Comparison of ENCODE assay signal across 16 cellular contexts in the genomic region with DNA sequence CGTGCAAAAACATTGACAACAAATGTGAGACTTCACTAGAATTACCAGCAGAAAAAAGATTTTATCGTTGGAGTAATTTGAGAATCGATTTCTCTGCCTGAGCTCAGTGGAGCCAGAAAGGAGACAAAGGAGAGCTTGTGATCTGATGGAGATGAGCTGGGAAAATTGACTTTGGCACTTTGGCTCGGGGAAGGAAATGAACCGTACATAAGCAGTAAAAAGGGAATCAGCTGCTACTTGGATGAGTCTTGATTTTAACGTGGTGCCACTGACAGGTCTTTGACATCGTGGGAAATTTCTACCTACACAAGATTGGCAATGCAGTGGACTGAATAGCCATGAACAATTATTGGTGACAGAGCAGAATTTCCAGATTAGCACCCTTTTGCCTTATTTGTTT.
DNase-seq lines count a peak whose midpoint lies in the region; TF ChIP-seq lines count a peak whose summit lies in the region.
"Had no signal": no experiment of that assay in that cellular context is flagged by ENCODE, and none has a peak within 500 bp of the region (broad histone marks: within the 10 kb centered on the region; RNA-seq: fewer than 3 reads in every experiment).

No MANE protein-coding gene starts in this region.

- H3K36me3 Mint-ChIP-seq in endothelial cell (ENCODE audit: low read depth, unreplicated experiment): no peaks in the 10 kb centered on the region
- H3K36me3 Mint-ChIP-seq: CD4-positive, CD25-positive, alpha-beta regulatory T cell had no signal

- H3K9ac ChIP-seq in Karpas-422 (ENCODE audit: low read length): no peak overlapping the region
- H3K9ac ChIP-seq: SK-N-SH had no signal

- no peak overlapping the region for H3K4me3 Mint-ChIP-seq in endothelial cell (ENCODE audit: unreplicated experiment)
- H3K4me3 Mint-ChIP-seq: CD4-positive, CD25-positive, alpha-beta regulatory T cell had no signal

- no peaks in the 10 kb centered on the region for H3K9me3 ChIP-seq in Karpas-422 (ENCODE audit: low read length)
- H3K9me3 ChIP-seq: SK-N-SH had no signal

- no peaks in the 10 kb centered on the region for H3K4me1 ChIP-seq in Karpas-422 (ENCODE audit: low read length)

- no peaks in the 10 kb centered on the region for H3K9me3 Mint-ChIP-seq in endothelial cell (ENCODE audit: unreplicated experiment)

- no peak for TF ChIP-seq CTCF in endothelial cell (IDR thresholded peaks at IDR 0.05; ENCODE audit: unreplicated experiment)
- no peak for TF ChIP-seq CTCF in GM10266 (IDR thresholded peaks at IDR 0.05; ENCODE audit: control insufficient read depth, insufficient read depth, low read depth, missing control alignments)

- no peaks in the 10 kb centered on the region for H4K20me1 ChIP-seq in Karpas-422 (ENCODE audit: insufficient read depth, low read depth, low read length)

- H3K9me2 ChIP-seq in Karpas-422 (replicated peaks; ENCODE audit: insufficient read depth, low read length): no peaks in the 10 kb centered on the region
- H3K9me2 ChIP-seq: SK-N-SH had no signal

- H3K36me3 ChIP-seq in Karpas-422 (ENCODE audit: insufficient read depth, low read length): no peaks in the 10 kb centered on the region

- H2AFZ ChIP-seq in Karpas-422 (ENCODE audit: low read length): no peak overlapping the region

- no peak overlapping the region for H3K27ac ChIP-seq in Karpas-422 (ENCODE audit: low read length)

- H3K4me3 ChIP-seq in Karpas-422 (ENCODE audit: low read length): no peak overlapping the region

- no peaks in the 10 kb centered on the region for H3K27me3 ChIP-seq in Karpas-422 (ENCODE audit: low read length)

- no peak overlapping the region for H3K4me2 ChIP-seq in Karpas-422 (ENCODE audit: low read depth, low read length, poor library complexity, severe bottlenecking)
- H3K4me2 ChIP-seq: SK-N-SH had no signal

- peaks cover 28% of the 10 kb centered on the region for H3K4me1 Mint-ChIP-seq in endothelial cell (ENCODE audit: unreplicated experiment)
- H3K4me1 Mint-ChIP-seq: CD4-positive, CD25-positive, alpha-beta regulatory T cell had no signal

- H3K27ac Mint-ChIP-seq in endothelial cell (ENCODE audit: unreplicated experiment): peak overlapping the region; percentile 77
- H3K27ac Mint-ChIP-seq: CD4-positive, CD25-positive, alpha-beta regulatory T cell had no signal

- no peaks in the 10 kb centered on the region for H3K79me2 ChIP-seq in Karpas-422 (ENCODE audit: low read length)

- DNase-seq in NCI-H187 (lab: John Stamatoyannopoulos, UW) (peak; percentile 11 to 36), NCI-H446 (lab: John Stamatoyannopoulos, UW) (peak; percentile 61 to 73), endothelial cell (ENCODE audit: low spot score) (no peak), pons (ENCODE audit: low spot score) (peak; percentile 30), GM10266 (ENCODE audit: extremely low spot score) (no peak), cerebellar cortex (ENCODE audit: low spot score) (no peak), Karpas-422 (no peak)
- DNase-seq: ACHN; AML-193; CD4-positive, CD25-positive, alpha-beta regulatory T cell; NCI-H1417 treated with DMSO at 0.1 percent for 48 hours; NCI-H2029 treated with DMSO at 0.1 percent for 48 hours; NCI-H226; NCI-H82; SK-N-SH; T-helper 1 cell had no signal

- peaks cover 4% of the 10 kb centered on the region for H3K27me3 Mint-ChIP-seq in endothelial cell (ENCODE audit: unreplicated experiment)
- H3K27me3 Mint-ChIP-seq: CD4-positive, CD25-positive, alpha-beta regulatory T cell had no signal

Comparison
In these comparisons a context has a peak if more than half of its experiments do, and no peak if none do; other contexts are left out.
1. DNase-seq: peak in NCI-H187 (2 of 2), NCI-H446 (2 of 2) and pons (single experiment); none in endothelial cell (single experiment), GM10266 (single experiment), cerebellar cortex (single experiment) and Karpas-422 (single experiment).